In the genomic region with DNA sequence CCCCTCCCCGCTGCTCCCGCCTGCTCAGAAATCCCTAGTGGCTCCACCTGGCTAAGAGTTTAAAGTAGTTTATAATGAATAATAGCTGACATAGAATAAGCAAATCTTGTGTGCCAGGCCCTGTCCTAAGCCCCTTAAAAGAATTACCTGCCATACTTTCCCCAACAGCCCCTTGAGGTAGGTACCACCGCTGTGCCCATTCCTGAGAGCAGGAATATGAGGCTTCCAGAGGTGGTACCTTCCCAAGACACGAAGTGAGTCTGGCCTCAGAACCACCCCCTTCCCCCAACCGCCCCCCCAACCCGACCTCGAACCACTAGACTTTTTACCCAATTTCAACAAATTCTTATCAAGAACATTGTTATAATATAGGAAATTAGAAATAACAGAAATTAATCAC, we compare ENCODE assay signal across 1 cellular context.
TF ChIP-seq lines count a peak whose summit lies in the region.

No MANE protein-coding gene starts in this region.

TF ChIP-seq in GM12878, 131 proteins besides CTCF, POLR2A, EP300 and RAD21:
- TF ChIP-seq POLR2AphosphoS5 (IDR thresholded peaks at IDR 0.05; ENCODE audit: low read length): no peak
TF ChIP-seq in GM12878: peak in this region for 0.
